In genomic region chr16:75479421-75479990, GRCh38 we compare ENCODE assay signal across 30 cellular contexts. TPM values are rescaled to one million over a fixed set of nuclear protein-coding genes. Genes with fewer than 3 reads are reported as not detected.
"Had no signal": no experiment of that assay in that cellular context is flagged by ENCODE, and none has a peak within 500 bp of the region (broad histone marks: within the 10 kb centered on the region; RNA-seq: fewer than 3 reads in every experiment).

No MANE protein-coding gene starts in this region.

- H3K36me3 ChIP-seq: ovary, prostate gland, right atrium auricular region, stomach, thoracic aorta, thyroid gland, tibial nerve, upper lobe of left lung, vagina had no signal

- H3K27ac ChIP-seq: ovary, parathyroid adenoma, prostate gland, right atrium auricular region, skin epidermis, stomach, thoracic aorta, thyroid gland, tibial nerve, upper lobe of left lung, vagina had no signal

- H3K9me3 ChIP-seq: ovary, prostate gland, right atrium auricular region, stomach, thoracic aorta, thyroid gland, tibial nerve, upper lobe of left lung, vagina had no signal

- H3K4me1 Mint-ChIP-seq: neural crest cell had no signal

- DNase-seq: naive thymus-derived CD4-positive, alpha-beta T cell; nephron progenitor cell; occipital lobe; ovary; retina; stimulated activated CD4-positive, alpha-beta T cell treated with anti-CD3 and anti-CD28 coated beads, Interleukin-15, amount 100 ng/mL, for 24 hours; stimulated activated CD4-positive, alpha-beta T cell treated with anti-CD3 and anti-CD28 coated beads, Interleukin-2, amount 100 ng/mL, for 24 hours; stimulated activated CD4-positive, alpha-beta T cell treated with anti-CD3 and anti-CD28 coated beads, Interleukin-2, amount 100 ng/mL, for 48 hours; stimulated activated CD4-positive, alpha-beta T cell treated with anti-CD3 and anti-CD28 coated beads, Interleukin-4, amount 100 ng/mL, for 24 hours; stimulated activated naive B cell treated with anti-CD40 and anti-IgM and Interleukin-4, amounts not matched to agents 10 μg/mL and 1 μg/mL and 100 μg/mL, for 72 hours; stimulated activated naive CD4-positive, alpha-beta T cell treated with Interleukin-2 at 50 U/mL for 16 hours; stomach; thyroid gland had no signal

- H3K4me3 ChIP-seq: ovary, prostate gland, right atrium auricular region, skin epidermis, smooth muscle cell, stomach, thoracic aorta, thyroid gland, tibial nerve, upper lobe of left lung, vagina had no signal

- H3K4me1 ChIP-seq: prostate gland, right atrium auricular region, stomach, tibial nerve, upper lobe of left lung, vagina had no signal

- H3K36me3 Mint-ChIP-seq: naive thymus-derived CD4-positive, alpha-beta T cell; natural killer cell treated with Interleukin-12 subunit alpha and Interleukin-12 subunit beta and Interleukin-15 and Interleukin-18, amount 100 ng/mL, for 72 hours; stimulated activated effector memory CD8-positive, alpha-beta T cell treated with anti-CD3 and anti-CD28 coated beads, Interleukin-12 subunit alpha, Interleukin-12 subunit beta, amount 100 ng/mL, for 72 hours; stimulated activated naive B cell treated with anti-CD40 and anti-IgM and Interleukin-4, amounts not matched to agents 10 μg/mL and 1 μg/mL and 100 μg/mL, for 72 hours had no signal

- H3K9me3 Mint-ChIP-seq: natural killer cell treated with Interleukin-12 subunit alpha and Interleukin-12 subunit beta and Interleukin-15 and Interleukin-18, amount 100 ng/mL, for 72 hours; nephron progenitor cell; neural crest cell; stimulated activated effector memory CD8-positive, alpha-beta T cell treated with anti-CD3 and anti-CD28 coated beads, Interleukin-12 subunit alpha, Interleukin-12 subunit beta, amount 100 ng/mL, for 72 hours; stimulated activated naive B cell treated with anti-CD40 and anti-IgM and Interleukin-4, amounts not matched to agents 10 μg/mL and 1 μg/mL and 100 μg/mL, for 72 hours; stimulated activated naive CD8-positive, alpha-beta T cell treated with anti-CD3 and anti-CD28 coated beads, Interleukin-15, Interleukin-2, amounts not matched to agents 100 ng/mL and 50 ng/mL, for 24 hours had no signal

- ATAC-seq: naive thymus-derived CD4-positive, alpha-beta T cell; sciatic nerve; stimulated activated effector memory CD8-positive, alpha-beta T cell treated with anti-CD3 and anti-CD28 coated beads, Interleukin-12 subunit alpha, Interleukin-12 subunit beta, amount 100 ng/mL, for 72 hours; stimulated activated naive B cell treated with anti-CD40 and anti-IgM and Interleukin-4, amounts not matched to agents 10 μg/mL and 1 μg/mL and 100 μg/mL, for 72 hours had no signal

- H3K27me3 ChIP-seq: ovary, right atrium auricular region, thyroid gland, tibial nerve, upper lobe of left lung, vagina had no signal

- H3K27ac Mint-ChIP-seq: naive thymus-derived CD4-positive, alpha-beta T cell; natural killer cell treated with Interleukin-12 subunit alpha and Interleukin-12 subunit beta and Interleukin-15 and Interleukin-18, amount 100 ng/mL, for 72 hours; nephron progenitor cell; stimulated activated effector memory CD8-positive, alpha-beta T cell treated with anti-CD3 and anti-CD28 coated beads, Interleukin-12 subunit alpha, Interleukin-12 subunit beta, amount 100 ng/mL, for 72 hours; stimulated activated naive B cell treated with anti-CD40 and anti-IgM and Interleukin-4, amounts not matched to agents 10 μg/mL and 1 μg/mL and 100 μg/mL, for 72 hours; stimulated activated naive CD8-positive, alpha-beta T cell treated with anti-CD3 and anti-CD28 coated beads, Interleukin-15, Interleukin-2, amounts not matched to agents 100 ng/mL and 50 ng/mL, for 24 hours had no signal

- H3K4me3 Mint-ChIP-seq: naive thymus-derived CD4-positive, alpha-beta T cell; natural killer cell treated with Interleukin-12 subunit alpha and Interleukin-12 subunit beta and Interleukin-15 and Interleukin-18, amount 100 ng/mL, for 72 hours; nephron progenitor cell; neural crest cell; stimulated activated effector memory CD8-positive, alpha-beta T cell treated with anti-CD3 and anti-CD28 coated beads, Interleukin-12 subunit alpha, Interleukin-12 subunit beta, amount 100 ng/mL, for 72 hours; stimulated activated naive B cell treated with anti-CD40 and anti-IgM and Interleukin-4, amounts not matched to agents 10 μg/mL and 1 μg/mL and 100 μg/mL, for 72 hours; stimulated activated naive CD8-positive, alpha-beta T cell treated with anti-CD3 and anti-CD28 coated beads, Interleukin-15, Interleukin-2, amounts not matched to agents 100 ng/mL and 50 ng/mL, for 24 hours had no signal

RNA-seq across cellular contexts. Expression of gene CHST6, which starts 15.7 kb away (rescaled TPM):
- total RNA-seq: subcutaneous adipose tissue had no signal
- polyA plus RNA-seq: naive thymus-derived CD4-positive, alpha-beta T cell had no signal

RNA-seq across cellular contexts. Expression of gene CHST5, which starts 56.4 kb away (rescaled TPM):
- total RNA-seq: naive thymus-derived CD4-positive, alpha-beta T cell; osteoblast; pulmonary artery endothelial cell; smooth muscle cell; vagina had no signal
- polyA plus RNA-seq: naive thymus-derived CD4-positive, alpha-beta T cell; smooth muscle cell had no signal
